22 cellular contexts compared by ENCODE assay signal in genomic region chr17:82470065-82470464, GRCh38. TPM values are rescaled to one million over a fixed set of nuclear protein-coding genes. Genes with fewer than 3 reads are reported as not detected.
DNase-seq lines count a peak whose midpoint lies in the region; ATAC-seq, FAIRE-seq and TF ChIP-seq lines count a peak whose summit lies in the region.
"Had no signal": no experiment of that assay in that cellular context is flagged by ENCODE, and none has a peak within 500 bp of the region (broad histone marks: within the 10 kb centered on the region; RNA-seq: fewer than 3 reads in every experiment).

No MANE protein-coding gene starts in this region.

- H4K20me1 ChIP-seq in PC-3 (ENCODE audit: low read length) = no peaks in the 10 kb centered on the region

- H3K9me3 ChIP-seq in HEK293 (ENCODE audit: control insufficient read depth, insufficient read depth, low read depth, low read length) (no peaks in the 10 kb centered on the region), kidney (ENCODE audit: control insufficient read depth in 1 of 2, low read length in 2 of 2) (no peaks in the 10 kb centered on the region), PC-3 (ENCODE audit: low read length) (no peaks in the 10 kb centered on the region)
- H3K9me3 ChIP-seq: A549; BLaER1 treated with 17β-estradiol and CSF1 and Interleukin-3, amounts not matched to agents 10 nM and 100 nM; Caco-2 had no signal

- ATAC-seq in WTC11 = no peak
- ATAC-seq in PC-3 = no peak
- ATAC-seq: A549; CD8-positive, alpha-beta T cell had no signal

- H3K4me3 ChIP-seq in HEK293 (ENCODE audit: low read depth, low read length) (no peak overlapping the region), kidney (ENCODE audit: low read length in 2 of 2) (no peak overlapping the region), PC-3 (ENCODE audit: low read length) (no peak overlapping the region)
- H3K4me3 ChIP-seq: A549; BLaER1 treated with 17β-estradiol and CSF1 and Interleukin-3, amounts not matched to agents 10 nM and 100 nM had no signal

- no TSS peak for BruUV-seq in PC-3 (replicated peaks; lab: Mats Ljungman, UMichigan)

- H3K27ac Mint-ChIP-seq in WTC11 = peak overlapping the region; percentile 41; the same call in 1 of the 2 replicates
- H3K27ac Mint-ChIP-seq: B cell; CD4-positive, alpha-beta T cell; CD8-positive, alpha-beta T cell had no signal

- DNase-seq in WTC11 (ENCODE audit: low spot score) = no peak
- peak; percentile 17 for DNase-seq in kidney
- no peak for DNase-seq in stimulated activated naive CD4-positive, alpha-beta T cell treated with Interleukin-2 at 50 U/mL for 16 hours (lab: John Stamatoyannopoulos, UW)
- DNase-seq in NCI-H2196 (lab: John Stamatoyannopoulos, UW; ENCODE audit: unreplicated experiment) = no peak
- no peak for DNase-seq in PC-3
- DNase-seq: AML-193; Caco-2; Calu3; CD4-positive, alpha-beta T cell; CD8-positive, alpha-beta T cell; DMS79 treated with DMSO at 0.1 percent for 48 hours; GF-D8 had no signal

- H3K4me1 ChIP-seq in HEK293 (ENCODE audit: control insufficient read depth, insufficient read depth, low read length) (no peaks in the 10 kb centered on the region), kidney (ENCODE audit: control insufficient read depth in 1 of 2, insufficient read depth in 1 of 2, low read depth in 1 of 2, low read length in 2 of 2) (no peaks in the 10 kb centered on the region), PC-3 (ENCODE audit: insufficient read depth, low read length) (no peaks in the 10 kb centered on the region)
- H3K4me1 ChIP-seq: A549; BLaER1 treated with 17β-estradiol and CSF1 and Interleukin-3, amounts not matched to agents 10 nM and 100 nM; Caco-2 had no signal

- H3K4me3 Mint-ChIP-seq in WTC11 = no peak overlapping the region
- H3K4me3 Mint-ChIP-seq: B cell; CD4-positive, alpha-beta T cell; CD8-positive, alpha-beta T cell had no signal

- H3K9me3 Mint-ChIP-seq in WTC11 = peaks cover 3% of the 10 kb centered on the region
- H3K9me3 Mint-ChIP-seq: CD4-positive, alpha-beta T cell; CD8-positive, alpha-beta T cell had no signal

- H3K36me3 Mint-ChIP-seq in WTC11 = peaks cover 53% of the 10 kb centered on the region

- TF ChIP-seq CTCF in HEK293 (tag by site-specific recombination; IDR thresholded peaks at IDR 0.05) = no peak
- TF ChIP-seq CTCF in WTC11 (IDR thresholded peaks at IDR 0.05) = no peak
- TF ChIP-seq CTCF in kidney (IDR thresholded peaks at IDR 0.05; ENCODE audit: borderline replicate concordance, extremely low read depth, insufficient read depth) = no peak
- TF ChIP-seq CTCF in PC-3 (conservative IDR thresholded peaks at IDR 0.05; ENCODE audit: low read depth, low read length) = no peak

- FAIRE-seq in kidney (lab: Jason Lieb, UNC) = no peak
- FAIRE-seq: A549, D721Med, G401.6, GM12891, GM19239 had no signal

- H3K9me2 ChIP-seq in PC-3 (replicated peaks; ENCODE audit: low read length) = no peaks in the 10 kb centered on the region

- no peak overlapping the region for H3K4me2 ChIP-seq in PC-3 (ENCODE audit: low read length)
- H3K4me2 ChIP-seq: A549; BLaER1 treated with 17β-estradiol and CSF1 and Interleukin-3, amounts not matched to agents 10 nM and 100 nM had no signal

- no peaks in the 10 kb centered on the region for H3K79me2 ChIP-seq in PC-3 (ENCODE audit: low read length)

- POLR2A ChIA-PET in HEK293 (lab: Yijun Ruan, JAX) = no interaction called here
- POLR2A ChIA-PET in WTC11 (lab: Charles Lee) = no interaction called here
- POLR2A ChIA-PET in PC-3 (lab: Charles Lee; ENCODE audit: unreplicated experiment) = no interaction called here

- no peaks in the 10 kb centered on the region for H3K4me1 Mint-ChIP-seq in WTC11
- H3K4me1 Mint-ChIP-seq: B cell had no signal

- H3F3A ChIP-seq in PC-3 (ENCODE audit: low read length, unreplicated experiment) = no peaks in the 10 kb centered on the region

- H3K27me3 ChIP-seq in PC-3 (ENCODE audit: low read length) = no peaks in the 10 kb centered on the region
- H3K27me3 ChIP-seq: BLaER1 treated with 17β-estradiol and CSF1 and Interleukin-3, amounts not matched to agents 10 nM and 100 nM had no signal

- intact Hi-C loops in kidney (cut with DNase I) (no loop called here), PC-3 (cut with micrococcal nuclease) (no loop called here)

- no peaks in the 10 kb centered on the region for H3K27me3 Mint-ChIP-seq in WTC11 (ENCODE audit: low read depth)
- H3K27me3 Mint-ChIP-seq: B cell; CD4-positive, alpha-beta T cell had no signal

- H3K27ac ChIP-seq in HEK293 (ENCODE audit: extremely low read depth, low read depth, low read length) = no peak overlapping the region
- H3K27ac ChIP-seq in kidney (ENCODE audit: low read depth in 2 of 2, low read length in 2 of 2) = no peak overlapping the region
- no peak overlapping the region for H3K27ac ChIP-seq in PC-3 (ENCODE audit: low read length)
- H3K27ac ChIP-seq: 22Rv1; A549; BLaER1 treated with 17β-estradiol and CSF1 and Interleukin-3, amounts not matched to agents 10 nM and 100 nM; C4-2B had no signal

- CTCF ChIA-PET in HEK293 (lab: Yijun Ruan, JAX) (interaction anchor here (0.6 kb wide), 1 partner anchor 137 kb away, joined by 3 read pairs; the partner anchor contains the start of gene SECTM1), WTC11 (lab: Charles Lee) (no interaction called here), PC-3 (lab: Charles Lee) (no interaction called here)

- H2AFZ ChIP-seq in PC-3 (ENCODE audit: low read length) = no peak overlapping the region

- H3K9ac ChIP-seq in kidney (ENCODE audit: low read length in 2 of 2) (no peak overlapping the region), PC-3 (ENCODE audit: low read length) (no peak overlapping the region)
- H3K9ac ChIP-seq: BLaER1 treated with 17β-estradiol and CSF1 and Interleukin-3, amounts not matched to agents 10 nM and 100 nM had no signal

- peaks cover 52 to 74% of the 10 kb centered on the region in 2 experiments for H3K36me3 ChIP-seq in HEK293 (ENCODE audit: control insufficient read depth in 2 of 2, insufficient read depth in 1 of 2, low read length in 2 of 2)
- H3K36me3 ChIP-seq in kidney (ENCODE audit: control insufficient read depth in 1 of 2, insufficient read depth in 2 of 2, low read length in 2 of 2) = peaks cover 9 to 23% of the 10 kb centered on the region in 2 donors
- H3K36me3 ChIP-seq in PC-3 (ENCODE audit: low read depth, low read length) = peaks cover 26% of the 10 kb centered on the region

TF ChIP-seq in HEK293, 187 proteins besides CTCF, POLR2A, EP300 and RAD21:
- TF ChIP-seq SCRT2 (tag by site-specific recombination; IDR thresholded peaks at IDR 0.05) = peak; percentile 80
- no peak for TF ChIP-seq ZNF335 (tag by site-specific recombination; conservative IDR thresholded peaks at IDR 0.05)
- TF ChIP-seq SCRT1 (tag by site-specific recombination; IDR thresholded peaks at IDR 0.05; ENCODE audit: borderline replicate concordance) = peak; percentile 70

TF ChIP-seq in WTC11, 78 proteins besides CTCF, POLR2A, EP300 and RAD21 (continues in another document):
- TF ChIP-seq ZNF416 (CRISPR knock-in tag; IDR thresholded peaks at IDR 0.05) (no peak), ETV6 (CRISPR knock-in tag; IDR thresholded peaks at IDR 0.05) (no peak), ZNF671 (CRISPR knock-in tag; IDR thresholded peaks at IDR 0.05) (no peak), ZNF396 (CRISPR knock-in tag; IDR thresholded peaks at IDR 0.05; ENCODE audit: borderline replicate concordance) (no peak), CREB1 (CRISPR knock-in tag; IDR thresholded peaks at IDR 0.05) (no peak)
- TF ChIP-seq, protein P1, sequence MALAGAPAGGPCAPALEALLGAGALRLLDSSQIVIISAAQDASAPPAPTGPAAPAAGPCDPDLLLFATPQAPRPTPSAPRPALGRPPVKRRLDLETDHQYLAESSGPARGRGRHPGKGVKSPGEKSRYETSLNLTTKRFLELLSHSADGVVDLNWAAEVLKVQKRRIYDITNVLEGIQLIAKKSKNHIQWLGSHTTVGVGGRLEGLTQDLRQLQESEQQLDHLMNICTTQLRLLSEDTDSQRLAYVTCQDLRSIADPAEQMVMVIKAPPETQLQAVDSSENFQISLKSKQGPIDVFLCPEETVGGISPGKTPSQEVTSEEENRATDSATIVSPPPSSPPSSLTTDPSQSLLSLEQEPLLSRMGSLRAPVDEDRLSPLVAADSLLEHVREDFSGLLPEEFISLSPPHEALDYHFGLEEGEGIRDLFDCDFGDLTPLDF (CRISPR knock-in tag; IDR thresholded peaks at IDR 0.05) = no peak

RNA-seq across cellular contexts. Expression of gene NARF, which starts 11.5 kb away (rescaled TPM):
- 96.7 to 125 TPM (median 117 TPM) in 3 replicates for total RNA-seq in WTC11 (2021)
- total RNA-seq in kidney = 45.8 TPM
- 29.1 TPM for polyA plus RNA-seq in kidney (ENCODE audit: insufficient read depth, low read depth, low replicate concordance)
- total RNA-seq in PC-3 (2014; rRNA removed) = 59.5 and 64.6 TPM in 2 replicates

RNA-seq across cellular contexts. Expression of gene CYBC1, which starts 19.5 kb away (rescaled TPM):
- total RNA-seq in WTC11 (2021) = 61.5 to 71.7 TPM (median 65.5 TPM) in 3 replicates
- 139 TPM for total RNA-seq in kidney
- polyA plus RNA-seq in kidney (ENCODE audit: insufficient read depth, low read depth, low replicate concordance) = 38.2 TPM
- total RNA-seq in PC-3 (2014; rRNA removed) = 63.6 and 77.2 TPM in 2 replicates

RNA-seq across cellular contexts. Expression of gene FOXK2, which starts 49.5 kb away (rescaled TPM):
- total RNA-seq in WTC11 (2021) (57.7 to 65.7 TPM (median 62.7 TPM) in 3 replicates), kidney (37.9 TPM), PC-3 (2014; rRNA removed) (60.5 and 71.0 TPM in 2 replicates)
- polyA plus RNA-seq in kidney (ENCODE audit: insufficient read depth, low read depth, low replicate concordance) = 13.5 TPM

RNA-seq across cellular contexts. Expression of gene OGFOD3, which starts 51.7 kb away (rescaled TPM):
- total RNA-seq in WTC11 (2021) (20.4 to 24.0 TPM (median 22.5 TPM) in 3 replicates), kidney (36.1 TPM), PC-3 (2014; rRNA removed) (56.1 and 79.2 TPM in 2 replicates)
- 27.8 TPM for polyA plus RNA-seq in kidney (ENCODE audit: insufficient read depth, low read depth, low replicate concordance)

RNA-seq across cellular contexts. Expression of gene HEXD, which starts 51.9 kb away (rescaled TPM):
- 36.0 to 40.0 TPM (median 37.1 TPM) in 3 replicates for total RNA-seq in WTC11 (2021)
- 39.2 TPM for total RNA-seq in kidney
- 42.0 TPM for polyA plus RNA-seq in kidney (ENCODE audit: insufficient read depth, low read depth, low replicate concordance)
- total RNA-seq in PC-3 (2014; rRNA removed) = 12.7 and 18.3 TPM in 2 replicates
